27 cellular contexts compared by ENCODE assay signal in the genomic region with DNA sequence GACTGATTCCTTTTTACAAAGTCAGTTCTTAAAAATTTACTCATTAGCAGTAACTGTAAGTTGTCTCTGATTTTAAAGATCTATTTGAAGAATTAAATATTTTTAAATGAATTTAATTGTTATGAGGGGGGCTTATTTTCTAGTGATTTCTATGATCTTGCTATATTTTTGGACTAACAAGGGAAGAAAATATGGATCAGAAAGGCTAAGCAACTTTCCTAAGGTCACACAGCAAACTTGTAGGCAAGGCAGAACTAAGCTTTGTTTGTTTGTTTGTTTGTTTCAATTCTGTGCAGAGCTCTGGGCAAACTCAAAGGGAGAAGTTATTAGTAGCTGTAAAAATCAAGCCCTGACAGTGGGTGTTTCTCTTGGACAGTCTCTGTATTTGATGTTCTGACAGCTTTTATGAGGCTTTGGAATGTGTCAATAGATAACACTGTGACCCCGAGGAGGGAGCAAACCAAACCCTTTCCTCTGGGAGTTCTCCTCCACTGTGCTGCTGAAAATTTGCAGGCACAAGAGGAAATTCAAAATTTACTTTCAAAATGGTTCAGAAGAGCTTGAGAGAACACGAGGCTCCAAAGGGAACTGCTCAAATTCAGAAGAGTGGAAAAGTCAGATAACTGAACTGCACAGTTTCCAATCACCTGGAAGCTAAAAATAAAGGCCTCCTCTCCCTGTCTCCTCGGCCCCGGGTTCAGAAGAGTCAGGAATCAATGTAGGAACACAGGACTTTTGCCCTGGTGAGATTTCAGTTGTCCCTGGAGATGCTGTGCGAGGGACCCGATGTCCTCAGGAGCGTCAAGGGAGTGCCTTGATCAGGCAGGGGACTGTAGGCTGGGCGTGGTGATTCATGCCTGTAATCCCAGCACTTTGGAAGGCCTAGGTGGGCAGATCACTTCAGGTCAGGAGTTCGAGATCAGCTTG.
DNase-seq lines count a peak whose midpoint lies in the region; ATAC-seq, FAIRE-seq and TF ChIP-seq lines count a peak whose summit lies in the region.
"Had no signal": no experiment of that assay in that cellular context is flagged by ENCODE, and none has a peak within 500 bp of the region (broad histone marks: within the 10 kb centered on the region; RNA-seq: fewer than 3 reads in every experiment).

No MANE protein-coding gene starts in this region.

- H3K4me3 Mint-ChIP-seq in H9: no peak overlapping the region
- H3K4me3 Mint-ChIP-seq in activated CD8-positive, alpha-beta T cell treated with anti-CD3 and anti-CD28 coated beads for 36 hours: no peak overlapping the region
- H3K4me3 Mint-ChIP-seq: activated CD8-positive, alpha-beta T cell treated with anti-CD3 and anti-CD28 coated beads, Interleukin-2, amount 10 ng/mL, durations not matched to agents 7 days and 5 days; activated naive CD8-positive, alpha-beta T cell treated with anti-CD3 and anti-CD28 coated beads, Interleukin-2, amount 10 ng/mL, durations not matched to agents 7 days and 5 days; CD4-positive, alpha-beta T cell; central memory CD8-positive, alpha-beta T cell; natural killer cell; stimulated activated naive B cell treated with anti-CD40 and anti-IgM and Interleukin-4, amounts not matched to agents 10 μg/mL and 1 μg/mL and 100 μg/mL, for 72 hours had no signal

- no peak overlapping the region for H4K8ac ChIP-seq in H9 (replicated peaks; ENCODE audit: insufficient read length, low read depth, low read length)
- no peak overlapping the region for H4K8ac ChIP-seq in mesendoderm (ENCODE audit: low read depth, low read length)

- no peaks in the 10 kb centered on the region for H3K36me3 Mint-ChIP-seq in H9 (ENCODE audit: insufficient read depth in 1 of 3, low read depth in 3 of 3)
- no peaks in the 10 kb centered on the region for H3K36me3 Mint-ChIP-seq in activated CD8-positive, alpha-beta T cell treated with anti-CD3 and anti-CD28 coated beads for 36 hours (ENCODE audit: low read depth)
- H3K36me3 Mint-ChIP-seq: natural killer cell; stimulated activated naive B cell treated with anti-CD40 and anti-IgM and Interleukin-4, amounts not matched to agents 10 μg/mL and 1 μg/mL and 100 μg/mL, for 72 hours had no signal

- H2BK12ac ChIP-seq in H9 (ENCODE audit: insufficient read length, low read depth, low read length): no peak overlapping the region

- no peaks in the 10 kb centered on the region for H3K23me2 ChIP-seq in H9 (ENCODE audit: insufficient read length, low read depth, low read length, poor library complexity, severe bottlenecking)

- TF ChIP-seq RAD21 in K562 (CRISPR knock-in tag; conservative IDR thresholded peaks at IDR 0.05 in 1 of 2, IDR thresholded peaks at IDR 0.05 in 1 of 2): no peak

- POLR2A ChIA-PET in K562 (lab: Yijun Ruan, JAX): no interaction called here
- POLR2A ChIA-PET in activated CD8-positive, alpha-beta T cell treated with anti-CD3 and anti-CD28 coated beads for 36 hours (lab: Charles Lee): no interaction called here

- H2BK20ac ChIP-seq in H9 (ENCODE audit: low read depth, low read length, poor library complexity, severe bottlenecking): no peak overlapping the region

- H3K14ac ChIP-seq in H9 (ENCODE audit: insufficient read depth, low read length): no peak overlapping the region

- intact Hi-C loops in K562 (cut with micrococcal nuclease): no loop called here
- intact Hi-C loops in activated CD8-positive, alpha-beta T cell treated with anti-CD3 and anti-CD28 coated beads for 36 hours (cut with micrococcal nuclease): no loop called here

- H2BK5ac ChIP-seq in H9 (ENCODE audit: insufficient read length, low read length): no peak overlapping the region
- H2BK5ac ChIP-seq in mesendoderm (ENCODE audit: low read length): no peak overlapping the region

- H3K18ac ChIP-seq in H9 (ENCODE audit: insufficient read length, low read depth, low read length): no peak overlapping the region
- H3K18ac ChIP-seq in mesendoderm (ENCODE audit: low read length): no peak overlapping the region

- H2BK15ac ChIP-seq in H9 (ENCODE audit: low read depth, low read length): no peak overlapping the region
- no peak overlapping the region for H2BK15ac ChIP-seq in mesendoderm (replicated peaks; ENCODE audit: low read depth)

- H2BK120ac ChIP-seq in H9 (ENCODE audit: low read depth, low read length, poor library complexity, severe bottlenecking) (no peak overlapping the region), mesendoderm (ENCODE audit: low read depth, low read length) (no peak overlapping the region)

- DNase-seq in H9: no peak
- DNase-seq in K562 (ENCODE audit: extremely low read depth in 1 of 4, low spot score in 3 of 4): no peak
- DNase-seq in mesendoderm: peak; percentile 21
- no peak for DNase-seq in COLO829 (ENCODE audit: low spot score)
- no peak for DNase-seq in activated CD8-positive, alpha-beta T cell treated with anti-CD3 and anti-CD28 coated beads for 36 hours
- DNase-seq in HT-29 (ENCODE audit: low spot score): no peak
- DNase-seq: activated CD8-positive, alpha-beta T cell treated with anti-CD3 and anti-CD28 coated beads, Interleukin-2, amount 10 ng/mL, durations not matched to agents 7 days and 5 days; activated effector memory CD4-positive, alpha-beta T cell treated with anti-CD3 and anti-CD28 coated beads, Interleukin-2, amount 50 U/mL, for 16 hours; activated naive CD8-positive, alpha-beta T cell treated with anti-CD3 and anti-CD28 coated beads, Interleukin-2, amount 10 ng/mL, durations not matched to agents 7 days and 5 days; activated T-cell treated with anti-CD3 and anti-CD28 coated beads for 4 hours; CD4-positive, alpha-beta T cell; head of caudate nucleus; KG1; left colon; natural killer cell; NCI-H187; NCI-H345; NCI-H748 treated with DMSO at 0.1 percent for 48 hours; right cardiac atrium; stimulated activated CD4-positive, alpha-beta T cell treated with anti-CD3 and anti-CD28 coated beads, Interleukin-12 subunit alpha, Interleukin-12 subunit beta, amount 100 ng/mL, for 4 hours; stimulated activated CD4-positive, alpha-beta T cell treated with anti-CD3 and anti-CD28 coated beads, Interleukin-4, amount 100 ng/mL, for 24 hours; stimulated activated naive B cell treated with anti-CD40 and anti-IgM and Interleukin-4, amounts not matched to agents 10 μg/mL and 1 μg/mL and 100 μg/mL, for 72 hours had no signal

- H3K56ac ChIP-seq in H9 (ENCODE audit: insufficient read length, low read depth, low read length): no peak overlapping the region
- H3K56ac ChIP-seq in mesendoderm (ENCODE audit: low read length): peak overlapping the region; percentile 34

- no peak for ATAC-seq in K562
- ATAC-seq in activated CD8-positive, alpha-beta T cell treated with anti-CD3 and anti-CD28 coated beads for 36 hours: no peak
- ATAC-seq: activated CD4-positive, CD25-positive, alpha-beta regulatory T cell treated with anti-CD3 and anti-CD28 coated beads, Interleukin-2, amount 50 U/mL, for 24 hours; activated CD8-positive, alpha-beta T cell treated with anti-CD3 and anti-CD28 coated beads, Interleukin-2, amount 10 ng/mL, durations not matched to agents 7 days and 5 days; left colon; natural killer cell; stimulated activated naive B cell treated with anti-CD40 and anti-IgM and Interleukin-4, amounts not matched to agents 10 μg/mL and 1 μg/mL and 100 μg/mL, for 72 hours had no signal

- FAIRE-seq in K562 (lab: Jason Lieb, UNC): no peak
- FAIRE-seq: astrocyte had no signal

- no peaks in the 10 kb centered on the region for H4K20me1 ChIP-seq in BLaER1 treated with 17β-estradiol and CSF1 and Interleukin-3, amounts not matched to agents 10 nM and 100 nM
- H4K20me1 ChIP-seq in H9 (ENCODE audit: control insufficient read depth, insufficient read depth, insufficient read length): no peaks in the 10 kb centered on the region
- H4K20me1 ChIP-seq in K562 (replicated peaks; ENCODE audit: control insufficient read depth, insufficient read depth, low read length): no peaks in the 10 kb centered on the region

- peaks cover 15 to 18% of the 10 kb centered on the region in 2 experiments for H3K4me1 Mint-ChIP-seq in H9
- peaks cover 2% of the 10 kb centered on the region for H3K4me1 Mint-ChIP-seq in activated CD8-positive, alpha-beta T cell treated with anti-CD3 and anti-CD28 coated beads for 36 hours (ENCODE audit: low read depth)
- H3K4me1 Mint-ChIP-seq: central memory CD8-positive, alpha-beta T cell; stimulated activated naive B cell treated with anti-CD40 and anti-IgM and Interleukin-4, amounts not matched to agents 10 μg/mL and 1 μg/mL and 100 μg/mL, for 72 hours had no signal

- no peaks in the 10 kb centered on the region for H3K79me1 ChIP-seq in H9 (ENCODE audit: insufficient read depth, low read depth, low read length, poor library complexity, severe bottlenecking)
- H3K79me1 ChIP-seq in mesendoderm (ENCODE audit: low read length): no peaks in the 10 kb centered on the region

- in situ Hi-C loops in K562 (cut with MboI): no loop called here

- H4K5ac ChIP-seq in H9 (ENCODE audit: insufficient read length, low read depth, low read length) (no peak overlapping the region), mesendoderm (ENCODE audit: low read length) (no peak overlapping the region)

- H3K27me3 Mint-ChIP-seq in H9 (ENCODE audit: low read depth): peaks cover 2% of the 10 kb centered on the region; the same call in 1 of the 2 replicates
- peaks cover 2% of the 10 kb centered on the region for H3K27me3 Mint-ChIP-seq in activated CD8-positive, alpha-beta T cell treated with anti-CD3 and anti-CD28 coated beads for 36 hours
- H3K27me3 Mint-ChIP-seq: CD4-positive, alpha-beta T cell; central memory CD8-positive, alpha-beta T cell; stimulated activated naive B cell treated with anti-CD40 and anti-IgM and Interleukin-4, amounts not matched to agents 10 μg/mL and 1 μg/mL and 100 μg/mL, for 72 hours had no signal

- H2AFZ ChIP-seq in H9 (ENCODE audit: low read length): peak overlapping the region; percentile 22
- H2AFZ ChIP-seq in K562 (ENCODE audit: low read depth, low read length): no peak overlapping the region

- H4K91ac ChIP-seq in H9 (ENCODE audit: insufficient read length, low read depth, low read length): no peak overlapping the region

- H3K36me3 ChIP-seq in BLaER1 treated with 17β-estradiol and CSF1 and Interleukin-3, amounts not matched to agents 10 nM and 100 nM: no peaks in the 10 kb centered on the region
- no peaks in the 10 kb centered on the region for H3K36me3 ChIP-seq in K562 (ENCODE audit: control insufficient read depth, insufficient read depth, low read length)
- no peaks in the 10 kb centered on the region for H3K36me3 ChIP-seq in mesendoderm (ENCODE audit: control insufficient read depth, insufficient read depth, low read length)

- H3K9me3 ChIP-seq in BLaER1 treated with 17β-estradiol and CSF1 and Interleukin-3, amounts not matched to agents 10 nM and 100 nM (replicated peaks in 1 of 11): no peaks in the 10 kb centered on the region
- no peaks in the 10 kb centered on the region for H3K9me3 ChIP-seq in H9 (ENCODE audit: control insufficient read depth, low read depth, low read length)
- no peaks in the 10 kb centered on the region for H3K9me3 ChIP-seq in K562 (replicated peaks; ENCODE audit: control insufficient read depth, insufficient read depth, low read depth, low read length)

- CTCF ChIA-PET in K562 (lab: Yijun Ruan, JAX; ENCODE audit: low intra/inter-chr PET ratio): no interaction called here
- CTCF ChIA-PET in activated CD8-positive, alpha-beta T cell treated with anti-CD3 and anti-CD28 coated beads for 36 hours (lab: Charles Lee): interaction anchor here (1.0 to 1.7 kb wide), 2 partner anchors 22 to 103 kb away, joined by 3 read pairs; no protein-coding TSS in a partner anchor

- TF ChIP-seq EP300 in K562 (IDR thresholded peaks at IDR 0.05; ENCODE audit: low read length): no peak

- no peaks in the 10 kb centered on the region for H3K79me2 ChIP-seq in H9 (ENCODE audit: insufficient read depth, low read length)
- H3K79me2 ChIP-seq in K562 (ENCODE audit: control insufficient read depth, insufficient read depth, low read length): no peaks in the 10 kb centered on the region
- H3K79me2 ChIP-seq in mesendoderm (ENCODE audit: control insufficient read depth, insufficient read depth, low read length): no peaks in the 10 kb centered on the region

- no peak overlapping the region for H3K9ac ChIP-seq in BLaER1 treated with 17β-estradiol and CSF1 and Interleukin-3, amounts not matched to agents 10 nM and 100 nM
- H3K9ac ChIP-seq in H9 (ENCODE audit: extremely low read depth, insufficient read length, low read length) (no peak overlapping the region), K562 (ENCODE audit: insufficient read depth in 1 of 2, low read depth in 2 of 2, low read length in 2 of 2) (no peak overlapping the region), mesendoderm (ENCODE audit: low read length) (no peak overlapping the region)

- H3K4me1 ChIP-seq in BLaER1 treated with 17β-estradiol and CSF1 and Interleukin-3, amounts not matched to agents 10 nM and 100 nM: peaks cover 0 to 31% (median 18%) of the 10 kb centered on the region in 10 experiments; a peak in 14 of 20 replicates
- H3K4me1 ChIP-seq in H9 (ENCODE audit: insufficient read depth, low read length) (peaks cover 4% of the 10 kb centered on the region; the same call in 1 of the 2 replicates), K562 (replicated peaks in 1 of 2; ENCODE audit: control insufficient read depth in 2 of 2, insufficient read depth in 2 of 2, low read length in 2 of 2) (no peaks in the 10 kb centered on the region), mesendoderm (ENCODE audit: control insufficient read depth, low read depth, low read length) (peaks cover 4% of the 10 kb centered on the region)

- H3K4ac ChIP-seq in H9 (ENCODE audit: low read depth, low read length) (no peak overlapping the region), mesendoderm (ENCODE audit: low read depth, low read length) (no peak overlapping the region)

- H3K27ac ChIP-seq in BLaER1 treated with 17β-estradiol and CSF1 and Interleukin-3, amounts not matched to agents 10 nM and 100 nM: no peak overlapping the region
- no peak overlapping the region for H3K27ac ChIP-seq in H9 (ENCODE audit: insufficient read length, low read depth, low read length)
- H3K27ac ChIP-seq in K562 (ENCODE audit: extremely low read depth, low read depth, low read length): no peak overlapping the region
- no peak overlapping the region for H3K27ac ChIP-seq in mesendoderm (ENCODE audit: low read depth, low read length)
- H3K27ac ChIP-seq: epithelial cell of prostate had no signal

- no peak for TF ChIP-seq POLR2A in K562 (conservative IDR thresholded peaks at IDR 0.05)

- no peaks in the 10 kb centered on the region for H3K9me1 ChIP-seq in K562 (ENCODE audit: control insufficient read depth, insufficient read depth, low read length)

- no peak overlapping the region for H3K4me3 ChIP-seq in BLaER1 treated with 17β-estradiol and CSF1 and Interleukin-3, amounts not matched to agents 10 nM and 100 nM
- H3K4me3 ChIP-seq in K562 (no peak overlapping the region), mesendoderm (ENCODE audit: low read length) (no peak overlapping the region)

- H3K27ac Mint-ChIP-seq in H9: no peak overlapping the region
- H3K27ac Mint-ChIP-seq in activated CD8-positive, alpha-beta T cell treated with anti-CD3 and anti-CD28 coated beads for 36 hours: no peak overlapping the region
- H3K27ac Mint-ChIP-seq: activated CD8-positive, alpha-beta T cell treated with anti-CD3 and anti-CD28 coated beads, Interleukin-2, amount 10 ng/mL, durations not matched to agents 7 days and 5 days; activated naive CD8-positive, alpha-beta T cell treated with anti-CD3 and anti-CD28 coated beads, Interleukin-2, amount 10 ng/mL, durations not matched to agents 7 days and 5 days; CD4-positive, alpha-beta T cell; natural killer cell; stimulated activated naive B cell treated with anti-CD40 and anti-IgM and Interleukin-4, amounts not matched to agents 10 μg/mL and 1 μg/mL and 100 μg/mL, for 72 hours had no signal

- H3K27me3 ChIP-seq in BLaER1 treated with 17β-estradiol and CSF1 and Interleukin-3, amounts not matched to agents 10 nM and 100 nM: no peaks in the 10 kb centered on the region
- H3K27me3 ChIP-seq in H9 (ENCODE audit: insufficient read depth, low read length): no peaks in the 10 kb centered on the region
- H3K27me3 ChIP-seq in K562 (ENCODE audit: control insufficient read depth in 2 of 2, insufficient read depth in 2 of 2, low read length in 2 of 2): no peaks in the 10 kb centered on the region
- no peaks in the 10 kb centered on the region for H3K27me3 ChIP-seq in mesendoderm (ENCODE audit: insufficient read depth, low read length, poor library complexity)

- peak overlapping the region; percentile 5 to 73 (median 47); a peak in 19 of 22 replicates for H3K4me2 ChIP-seq in BLaER1 treated with 17β-estradiol and CSF1 and Interleukin-3, amounts not matched to agents 10 nM and 100 nM
- H3K4me2 ChIP-seq in H9 (ENCODE audit: insufficient read depth, insufficient read length, low read length): no peak overlapping the region
- no peak overlapping the region for H3K4me2 ChIP-seq in K562 (ENCODE audit: insufficient read depth, low read length)
- H3K4me2 ChIP-seq in mesendoderm (ENCODE audit: low read length): no peak overlapping the region

- no CpG with 5 or more reads among the region's 9 CpGs for WGBS in H9 (ENCODE audit: extremely low coverage, insufficient read length, low lambda C conversion rate)
- 0% methylated on average over 9 of the region's 9 CpGs for WGBS in K562 (ENCODE audit: insufficient coverage, low coverage, missing lambda C conversion rate)
- WGBS in mesendoderm (ENCODE audit: extremely low coverage, insufficient coverage, low lambda C conversion rate): no CpG with 5 or more reads among the region's 9 CpGs

- H2AK5ac ChIP-seq in H9 (ENCODE audit: insufficient read length, low read length) (no peak overlapping the region), mesendoderm (ENCODE audit: low read length) (no peak overlapping the region)

- H3K9me3 Mint-ChIP-seq in H9: no peaks in the 10 kb centered on the region
- no peaks in the 10 kb centered on the region for H3K9me3 Mint-ChIP-seq in activated CD8-positive, alpha-beta T cell treated with anti-CD3 and anti-CD28 coated beads for 36 hours
- H3K9me3 Mint-ChIP-seq: CD4-positive, alpha-beta T cell; central memory CD8-positive, alpha-beta T cell; natural killer cell had no signal

- no peak for TF ChIP-seq CTCF in H9 (conservative IDR thresholded peaks at IDR 0.05)
- no peak for TF ChIP-seq CTCF in K562 (IDR thresholded peaks at IDR 0.05 in 2 of 3, conservative IDR thresholded peaks at IDR 0.05 in 1 of 3; ENCODE audit: insufficient read depth in 2 of 3, low read depth in 1 of 3, low read length in 3 of 3)
- no peak for TF ChIP-seq CTCF in activated CD8-positive, alpha-beta T cell treated with anti-CD3 and anti-CD28 coated beads for 36 hours (IDR thresholded peaks at IDR 0.05)

- no peak overlapping the region for H3T11ph ChIP-seq in H9 (ENCODE audit: low read length)

- no TSS peak for BruUV-seq in K562 (replicated peaks; lab: Mats Ljungman, UMichigan)

- H3K23ac ChIP-seq in H9 (ENCODE audit: insufficient read length, low read depth, low read length): no peak overlapping the region
- no peak overlapping the region for H3K23ac ChIP-seq in mesendoderm (ENCODE audit: low read length)

Comparison
In these comparisons a context has a peak if more than half of its experiments do, and no peak if none do; other contexts are left out.
1. H3K4me2 ChIP-seq: peak in BLaER1 treated with 17β-estradiol and CSF1 and Interleukin-3, amounts not matched to agents 10 nM and 100 nM (11 of 11); none in H9 (single experiment), K562 (single experiment) and mesendoderm (single experiment).